In genomic region chr9:121071356-121071755, GRCh38 we compare ENCODE assay signal across 8 cellular contexts. TPM values are rescaled to one million over a fixed set of nuclear protein-coding genes. Genes with fewer than 3 reads are reported as not detected.
DNase-seq lines count a peak whose midpoint lies in the region; ATAC-seq and TF ChIP-seq lines count a peak whose summit lies in the region.

No MANE protein-coding gene starts in this region.

- H3K27ac ChIP-seq in OCI-LY1 (ENCODE audit: low read depth, low read length, poor library complexity, severe bottlenecking): peak overlapping the region; percentile 100
- no peak overlapping the region for H3K27ac ChIP-seq in duodenal mucosa (ENCODE audit: low read depth, low read length)

- peaks cover 38% of the 10 kb centered on the region for H3K4me1 Mint-ChIP-seq in activated CD4-positive, alpha-beta T cell treated with anti-CD3 and anti-CD28 coated beads, Interleukin-2, amount 10 ng/mL, durations not matched to agents 24 days and 14 days
- peaks cover 49% of the 10 kb centered on the region for H3K4me1 Mint-ChIP-seq in stimulated activated naive CD8-positive, alpha-beta T cell treated with anti-CD3 and anti-CD28 coated beads, Interleukin-15, amount 100 ng/mL, for 72 hours

- no peaks in the 10 kb centered on the region for H3K27me3 Mint-ChIP-seq in activated CD4-positive, alpha-beta T cell treated with anti-CD3 and anti-CD28 coated beads, Interleukin-2, amount 10 ng/mL, durations not matched to agents 24 days and 14 days
- H3K27me3 Mint-ChIP-seq in stimulated activated naive CD8-positive, alpha-beta T cell treated with anti-CD3 and anti-CD28 coated beads, Interleukin-15, amount 100 ng/mL, for 72 hours: no peaks in the 10 kb centered on the region

- DNase-seq in activated CD4-positive, alpha-beta T cell treated with anti-CD3 and anti-CD28 coated beads, Interleukin-2, amount 10 ng/mL, durations not matched to agents 24 days and 14 days: no peak
- DNase-seq in activated CD4-positive, alpha-beta T cell treated with anti-CD3 and anti-CD28 coated beads, Interleukin-2, amount 50 U/mL, for 4 hours: no peak
- DNase-seq in stimulated activated naive CD8-positive, alpha-beta T cell treated with anti-CD3 and anti-CD28 coated beads, Interleukin-15, amount 100 ng/mL, for 72 hours: peak in 1 of 2 donors; percentile 22
- DNase-seq in kidney tubule cell (ENCODE audit: low spot score) (no peak), LoVo (ENCODE audit: low spot score) (no peak)

- peak overlapping the region; percentile 92 for H3K9ac ChIP-seq in OCI-LY1 (ENCODE audit: low read length)
- H3K9ac ChIP-seq in duodenal mucosa (ENCODE audit: low read depth in 1 of 2, low read length in 2 of 2): peak overlapping the region; percentile 48 to 61

- no peaks in the 10 kb centered on the region; the same call in 1 of the 2 replicates for H3K36me3 ChIP-seq in OCI-LY1 (ENCODE audit: insufficient read depth, low read length)
- H3K36me3 ChIP-seq in duodenal mucosa (ENCODE audit: control insufficient read depth in 1 of 2, insufficient read depth in 2 of 2, low read length in 2 of 2): no peaks in the 10 kb centered on the region

- no peaks in the 10 kb centered on the region for H3K9me2 ChIP-seq in OCI-LY1 (ENCODE audit: low read depth, low read length)

- H3K27ac Mint-ChIP-seq in activated CD4-positive, alpha-beta T cell treated with anti-CD3 and anti-CD28 coated beads, Interleukin-2, amount 10 ng/mL, durations not matched to agents 24 days and 14 days: peak overlapping the region; percentile 88
- H3K27ac Mint-ChIP-seq in stimulated activated naive CD8-positive, alpha-beta T cell treated with anti-CD3 and anti-CD28 coated beads, Interleukin-15, amount 100 ng/mL, for 72 hours: peak overlapping the region; percentile 74 to 92

- peaks cover 4% of the 10 kb centered on the region for H3F3A ChIP-seq in OCI-LY1 (ENCODE audit: insufficient read depth, low read length)

- peaks cover 11% of the 10 kb centered on the region for H3K9me3 Mint-ChIP-seq in activated CD4-positive, alpha-beta T cell treated with anti-CD3 and anti-CD28 coated beads, Interleukin-2, amount 10 ng/mL, durations not matched to agents 24 days and 14 days
- peaks cover 16 to 27% of the 10 kb centered on the region in 2 donors for H3K9me3 Mint-ChIP-seq in stimulated activated naive CD8-positive, alpha-beta T cell treated with anti-CD3 and anti-CD28 coated beads, Interleukin-15, amount 100 ng/mL, for 72 hours

- no peak for TF ChIP-seq CTCF in OCI-LY1 (IDR thresholded peaks at IDR 0.05; ENCODE audit: low read length)

- peak overlapping the region; percentile 88 for H3K4me2 ChIP-seq in OCI-LY1 (ENCODE audit: low read length)

- H3K4me1 ChIP-seq in OCI-LY1 (ENCODE audit: insufficient read depth, low read length, severe bottlenecking) (peaks cover 49% of the 10 kb centered on the region), duodenal mucosa (ENCODE audit: control insufficient read depth in 1 of 2, insufficient read depth in 2 of 2, low read length in 2 of 2) (peaks cover 8 to 21% of the 10 kb centered on the region in 2 donors)

- H3K36me3 Mint-ChIP-seq in activated CD4-positive, alpha-beta T cell treated with anti-CD3 and anti-CD28 coated beads, Interleukin-2, amount 10 ng/mL, durations not matched to agents 24 days and 14 days (ENCODE audit: low read depth): peaks cover 9% of the 10 kb centered on the region

- H3K9me3 ChIP-seq in OCI-LY1 (ENCODE audit: low read length) (peaks cover 8% of the 10 kb centered on the region), duodenal mucosa (ENCODE audit: control insufficient read depth in 1 of 2, low read length in 2 of 2) (peaks cover 0 to 4% of the 10 kb centered on the region in 2 donors)

- H4K20me1 ChIP-seq in OCI-LY1 (ENCODE audit: insufficient read depth, low read length): no peaks in the 10 kb centered on the region

- no peak overlapping the region for H2AFZ ChIP-seq in OCI-LY1 (ENCODE audit: low read length)

- no peak for ATAC-seq in stimulated activated naive CD8-positive, alpha-beta T cell treated with anti-CD3 and anti-CD28 coated beads, Interleukin-15, amount 100 ng/mL, for 72 hours
- no peak for ATAC-seq in GM19035 (IDR thresholded peaks at IDR 0.05; ENCODE audit: unreplicated experiment)

- no peaks in the 10 kb centered on the region for H3K27me3 ChIP-seq in OCI-LY1 (ENCODE audit: insufficient read depth, low read length)
- no peaks in the 10 kb centered on the region for H3K27me3 ChIP-seq in duodenal mucosa (ENCODE audit: control insufficient read depth in 1 of 2, insufficient read depth in 2 of 2, low read length in 2 of 2)

- H3K4me3 ChIP-seq in OCI-LY1 (ENCODE audit: low read depth, low read length, poor library complexity, severe bottlenecking) (peak overlapping the region; percentile 80), duodenal mucosa (ENCODE audit: low read depth in 1 of 2, low read length in 2 of 2) (peak overlapping the region; percentile 64 to 76)

- intact Hi-C loops in activated CD4-positive, alpha-beta T cell treated with anti-CD3 and anti-CD28 coated beads, Interleukin-2, amount 10 ng/mL, durations not matched to agents 24 days and 14 days (cut with micrococcal nuclease): loop anchor here (5.0 kb wide), 2 partner anchors 89 to 359 kb away; partner anchors contain the start of gene MEGF9

- H3K4me3 Mint-ChIP-seq in activated CD4-positive, alpha-beta T cell treated with anti-CD3 and anti-CD28 coated beads, Interleukin-2, amount 10 ng/mL, durations not matched to agents 24 days and 14 days: peak overlapping the region; percentile 86
- H3K4me3 Mint-ChIP-seq in stimulated activated naive CD8-positive, alpha-beta T cell treated with anti-CD3 and anti-CD28 coated beads, Interleukin-15, amount 100 ng/mL, for 72 hours: peak overlapping the region; percentile 86 to 100

- peaks cover 14% of the 10 kb centered on the region for H3K79me2 ChIP-seq in OCI-LY1 (ENCODE audit: insufficient read depth, low read length)

RNA-seq across cellular contexts. Expression of gene CNTRL, which starts 3.4 kb away (rescaled TPM):
- total RNA-seq in activated CD4-positive, alpha-beta T cell treated with anti-CD3 and anti-CD28 coated beads, Interleukin-2, amount 10 ng/mL, durations not matched to agents 24 days and 14 days: 68.3 and 69.4 TPM in 2 replicates

RNA-seq across cellular contexts. Expression of gene C5, which starts 21.3 kb away (rescaled TPM):
- 1.3 and 1.5 TPM in 2 replicates for total RNA-seq in activated CD4-positive, alpha-beta T cell treated with anti-CD3 and anti-CD28 coated beads, Interleukin-2, amount 10 ng/mL, durations not matched to agents 24 days and 14 days
